42 cellular contexts compared by ENCODE assay signal in the genomic region with DNA sequence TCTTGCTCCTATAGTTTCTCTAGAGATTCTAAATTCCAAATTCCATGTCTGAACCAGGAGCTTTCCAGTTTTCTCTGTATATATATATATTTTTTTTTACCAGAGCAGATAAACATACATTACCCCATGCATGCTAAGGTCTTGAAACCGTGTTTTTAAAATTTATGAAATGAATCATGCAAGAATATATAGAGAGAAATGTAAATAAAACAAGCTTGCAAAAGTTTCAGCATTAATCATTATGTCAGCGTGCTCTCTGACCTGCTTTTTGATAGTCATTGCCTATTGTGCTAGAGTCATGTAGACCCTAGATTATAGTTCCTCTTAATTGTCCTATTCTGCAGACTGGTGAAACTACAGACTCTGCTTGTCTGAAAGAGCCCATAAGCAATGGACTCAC. TPM values are rescaled to one million over a fixed set of nuclear protein-coding genes. Genes with fewer than 3 reads are reported as not detected.
"Had no signal": no experiment of that assay in that cellular context is flagged by ENCODE, and none has a peak within 500 bp of the region (broad histone marks: within the 10 kb centered on the region; RNA-seq: fewer than 3 reads in every experiment).

No MANE protein-coding gene starts in this region.

- H3K9me3 Mint-ChIP-seq: activated naive CD4-positive, alpha-beta T cell treated with anti-CD3 and anti-CD28 coated beads for 36 hours; activated naive CD4-positive, alpha-beta T cell treated with anti-CD3 and anti-CD28 coated beads, Interleukin-2, amount 10 ng/mL, durations not matched to agents 7 days and 5 days; activated naive CD4-positive, alpha-beta T cell treated with anti-CD3 and anti-CD28 coated beads, Interleukin-2, amount 50 U/mL, for 24 hours; activated naive CD4-positive, alpha-beta T cell treated with anti-CD3 and anti-CD28 coated beads, Interleukin-2, amount 50 U/mL, for 72 hours; activated naive CD8-positive, alpha-beta T cell treated with anti-CD3 and anti-CD28 coated beads for 36 hours; activated naive CD8-positive, alpha-beta T cell treated with anti-CD3 and anti-CD28 coated beads, Interleukin-2, amount 10 ng/mL, durations not matched to agents 7 days and 5 days; activated naive CD8-positive, alpha-beta T cell treated with anti-CD3 and anti-CD28 coated beads, Interleukin-2, amount 50 U/mL, for 24 hours; activated T-cell treated with anti-CD3 and anti-CD28 coated beads, Interleukin-2, amount 50 U/mL, for 4 hours; activated T-helper 1 cell treated with anti-CD3 and anti-CD28 coated beads, Interleukin-12 subunit alpha, Interleukin-12 subunit beta, Interleukin-2, Interleukin-4 antibody, amounts not matched to agents 30 ng/mL and 10 ng/mL and 1 ng/mL, durations not matched to agents 14 hours and 24 hours and 36 hours; activated T-helper 17 cell treated with anti-CD3 and anti-CD28 coated beads, Interleukin-2, amount 50 U/mL, for 72 hours; activated T-helper 2 cell treated with anti-CD3 and anti-CD28 coated beads, Interferon-gamma antibody, Interleukin-2, Interleukin-4, amounts not matched to agents 10 μg/mL and 5 μg/mL and 100 μg/mL, durations not matched to agents 14 hours and 24 hours and 36 hours; central memory CD8-positive, alpha-beta T cell had no signal

- H3K4me3 ChIP-seq: adrenal gland, ascending aorta, body of pancreas, breast epithelium, cardiac muscle cell had no signal

- H3K4me1 ChIP-seq: adrenal gland, ascending aorta, body of pancreas, breast epithelium had no signal

- H3K27ac Mint-ChIP-seq: activated naive CD4-positive, alpha-beta T cell treated with anti-CD3 and anti-CD28 coated beads for 36 hours; activated naive CD4-positive, alpha-beta T cell treated with anti-CD3 and anti-CD28 coated beads, Interleukin-2, amount 10 ng/mL, durations not matched to agents 7 days and 5 days; activated naive CD4-positive, alpha-beta T cell treated with anti-CD3 and anti-CD28 coated beads, Interleukin-2, amount 50 U/mL, for 24 hours; activated naive CD8-positive, alpha-beta T cell; activated naive CD8-positive, alpha-beta T cell treated with anti-CD3 and anti-CD28 coated beads for 36 hours; activated naive CD8-positive, alpha-beta T cell treated with anti-CD3 and anti-CD28 coated beads, Interleukin-2, amount 10 ng/mL, durations not matched to agents 7 days and 5 days; activated naive CD8-positive, alpha-beta T cell treated with anti-CD3 and anti-CD28 coated beads, Interleukin-2, amount 50 U/mL, for 24 hours; activated T-cell treated with anti-CD3 and anti-CD28 coated beads, Interleukin-2, amount 50 U/mL, for 72 hours; activated T-helper 1 cell treated with anti-CD3 and anti-CD28 coated beads, Interleukin-12 subunit alpha, Interleukin-12 subunit beta, Interleukin-2, Interleukin-4 antibody, amounts not matched to agents 30 ng/mL and 10 ng/mL and 1 ng/mL, durations not matched to agents 14 hours and 24 hours and 36 hours; activated T-helper 17 cell treated with anti-CD3 and anti-CD28 coated beads, Interleukin-2, amount 50 U/mL, for 72 hours; activated T-helper 2 cell treated with anti-CD3 and anti-CD28 coated beads, Interferon-gamma antibody, Interleukin-2, Interleukin-4, amounts not matched to agents 10 μg/mL and 5 μg/mL and 100 μg/mL, durations not matched to agents 14 hours and 24 hours and 36 hours; brain had no signal

- H3K27me3 ChIP-seq: adrenal gland, ascending aorta, body of pancreas, breast epithelium had no signal

- FAIRE-seq: astrocyte, bronchial epithelial cell, colon had no signal

- H3K4me1 Mint-ChIP-seq: activated naive CD4-positive, alpha-beta T cell treated with anti-CD3 and anti-CD28 coated beads, Interleukin-2, amount 10 ng/mL, durations not matched to agents 7 days and 5 days; activated naive CD4-positive, alpha-beta T cell treated with anti-CD3 and anti-CD28 coated beads, Interleukin-2, amount 50 U/mL, for 24 hours; activated naive CD8-positive, alpha-beta T cell treated with anti-CD3 and anti-CD28 coated beads for 36 hours; activated naive CD8-positive, alpha-beta T cell treated with anti-CD3 and anti-CD28 coated beads, Interleukin-2, amount 10 ng/mL, durations not matched to agents 7 days and 5 days; activated naive CD8-positive, alpha-beta T cell treated with anti-CD3 and anti-CD28 coated beads, Interleukin-2, amount 50 U/mL, for 24 hours; activated T-helper 17 cell treated with anti-CD3 and anti-CD28 coated beads, Interleukin-2, amount 50 U/mL, for 72 hours; brain; central memory CD8-positive, alpha-beta T cell had no signal

- ATAC-seq: activated naive CD4-positive, alpha-beta T cell treated with anti-CD3 and anti-CD28 coated beads, Interleukin-2, amount 50 U/mL, for 72 hours; activated naive CD8-positive, alpha-beta T cell treated with anti-CD3 and anti-CD28 coated beads, Interleukin-2, amount 50 U/mL, for 24 hours; activated T-cell treated with anti-CD3 and anti-CD28 coated beads, Interleukin-2, amount 50 U/mL, for 4 hours; activated T-cell treated with anti-CD3 and anti-CD28 coated beads, Interleukin-2, amount 50 U/mL, for 72 hours; activated T-helper 17 cell treated with anti-CD3 and anti-CD28 coated beads, Interleukin-2, amount 50 U/mL, for 72 hours; body of pancreas had no signal

- H3K9me3 ChIP-seq: adrenal gland, ascending aorta, body of pancreas, breast epithelium had no signal

- DNase-seq: activated effector memory CD4-positive, alpha-beta T cell treated with anti-CD3 and anti-CD28 coated beads, Interleukin-2, amount 50 U/mL, for 16 hours; activated effector memory CD4-positive, alpha-beta T cell treated with Interleukin-2 at 50 U/mL for 16 hours; activated gamma-delta T cell; activated gamma-delta T cell treated with Interleukin-2 at 50 U/mL for 16 hours; activated naive CD4-positive, alpha-beta T cell; activated naive CD4-positive, alpha-beta T cell treated with anti-CD3 and anti-CD28 coated beads for 36 hours; activated naive CD4-positive, alpha-beta T cell treated with anti-CD3 and anti-CD28 coated beads, Interleukin-2, amount 10 ng/mL, durations not matched to agents 7 days and 5 days; activated naive CD4-positive, alpha-beta T cell treated with anti-CD3 and anti-CD28 coated beads, Interleukin-2, amount 50 U/mL, for 16 hours; activated naive CD4-positive, alpha-beta T cell treated with Interleukin-2 at 50 U/mL for 16 hours; activated naive CD8-positive, alpha-beta T cell treated with anti-CD3 and anti-CD28 coated beads for 36 hours; activated naive CD8-positive, alpha-beta T cell treated with anti-CD3 and anti-CD28 coated beads, Interleukin-2, amount 10 ng/mL, durations not matched to agents 7 days and 5 days; activated naive CD8-positive, alpha-beta T cell treated with anti-CD3 and anti-CD28 coated beads, Interleukin-2, amount 50 U/mL, for 24 hours; activated T-cell treated with anti-CD3 and anti-CD28 coated beads, Interleukin-2, amount 50 U/mL, for 4 hours; activated T-cell treated with anti-CD3 and anti-CD28 coated beads, Interleukin-2, amount 50 U/mL, for 48 hours; activated T-cell treated with anti-CD3 and anti-CD28 coated beads, Interleukin-2, amount 50 U/mL, for 72 hours; adrenal gland; amniotic stem cell; amygdala; anterior cingulate cortex; aorta; body of pancreas; brain microvascular endothelial cell; caudate nucleus; central memory CD4-positive, alpha-beta T cell; cerebellar nuclear complex had no signal

- H3K4me3 Mint-ChIP-seq: activated naive CD4-positive, alpha-beta T cell treated with anti-CD3 and anti-CD28 coated beads for 36 hours; activated naive CD4-positive, alpha-beta T cell treated with anti-CD3 and anti-CD28 coated beads, Interleukin-2, amount 10 ng/mL, durations not matched to agents 7 days and 5 days; activated naive CD4-positive, alpha-beta T cell treated with anti-CD3 and anti-CD28 coated beads, Interleukin-2, amount 50 U/mL, for 24 hours; activated naive CD8-positive, alpha-beta T cell; activated naive CD8-positive, alpha-beta T cell treated with anti-CD3 and anti-CD28 coated beads for 36 hours; activated naive CD8-positive, alpha-beta T cell treated with anti-CD3 and anti-CD28 coated beads, Interleukin-2, amount 10 ng/mL, durations not matched to agents 7 days and 5 days; activated naive CD8-positive, alpha-beta T cell treated with anti-CD3 and anti-CD28 coated beads, Interleukin-2, amount 50 U/mL, for 24 hours; activated T-cell treated with anti-CD3 and anti-CD28 coated beads, Interleukin-2, amount 50 U/mL, for 4 hours; activated T-cell treated with anti-CD3 and anti-CD28 coated beads, Interleukin-2, amount 50 U/mL, for 72 hours; activated T-helper 1 cell treated with anti-CD3 and anti-CD28 coated beads, Interleukin-12 subunit alpha, Interleukin-12 subunit beta, Interleukin-2, Interleukin-4 antibody, amounts not matched to agents 30 ng/mL and 10 ng/mL and 1 ng/mL, durations not matched to agents 14 hours and 24 hours and 36 hours; activated T-helper 17 cell treated with anti-CD3 and anti-CD28 coated beads, Interleukin-2, amount 50 U/mL, for 72 hours; brain; central memory CD8-positive, alpha-beta T cell had no signal

- H3K36me3 Mint-ChIP-seq: activated naive CD4-positive, alpha-beta T cell treated with anti-CD3 and anti-CD28 coated beads, Interleukin-2, amount 10 ng/mL, durations not matched to agents 7 days and 5 days; activated naive CD4-positive, alpha-beta T cell treated with anti-CD3 and anti-CD28 coated beads, Interleukin-2, amount 50 U/mL, for 24 hours; activated naive CD4-positive, alpha-beta T cell treated with anti-CD3 and anti-CD28 coated beads, Interleukin-2, amount 50 U/mL, for 72 hours; activated naive CD8-positive, alpha-beta T cell; activated naive CD8-positive, alpha-beta T cell treated with anti-CD3 and anti-CD28 coated beads for 36 hours; activated naive CD8-positive, alpha-beta T cell treated with anti-CD3 and anti-CD28 coated beads, Interleukin-2, amount 10 ng/mL, durations not matched to agents 7 days and 5 days; brain had no signal

- H3K27ac ChIP-seq: adrenal gland, ascending aorta, body of pancreas, brain microvascular endothelial cell, breast epithelium, cardiac muscle cell had no signal

- H3K36me3 ChIP-seq: adrenal gland, ascending aorta, brain microvascular endothelial cell, breast epithelium, cardiac muscle cell had no signal

RNA-seq across cellular contexts. Expression of gene TRIM43, which starts 22.6 kb away (rescaled TPM):
- total RNA-seq: activated naive CD4-positive, alpha-beta T cell treated with anti-CD3 and anti-CD28 coated beads for 36 hours; activated naive CD4-positive, alpha-beta T cell treated with anti-CD3 and anti-CD28 coated beads, Interleukin-2, amount 50 U/mL, for 72 hours; activated naive CD8-positive, alpha-beta T cell treated with anti-CD3 and anti-CD28 coated beads for 36 hours; activated naive CD8-positive, alpha-beta T cell treated with anti-CD3 and anti-CD28 coated beads, Interleukin-2, amount 10 ng/mL, durations not matched to agents 7 days and 5 days; activated T-cell treated with anti-CD3 and anti-CD28 coated beads, Interleukin-2, amount 50 U/mL, for 4 hours; activated T-cell treated with anti-CD3 and anti-CD28 coated beads, Interleukin-2, amount 50 U/mL, for 72 hours; activated T-helper 1 cell treated with anti-CD3 and anti-CD28 coated beads, Interleukin-12 subunit alpha, Interleukin-12 subunit beta, Interleukin-2, Interleukin-4 antibody, amounts not matched to agents 30 ng/mL and 10 ng/mL and 1 ng/mL, durations not matched to agents 14 hours and 24 hours and 36 hours; adrenal gland; aorta; ascending aorta; body of pancreas; breast epithelium; cardiac muscle cell; cardiac septum; chondrocyte had no signal
- polyA plus RNA-seq: adipose tissue, adrenal gland, aorta, cardiac muscle cell had no signal
